In the genomic region with DNA sequence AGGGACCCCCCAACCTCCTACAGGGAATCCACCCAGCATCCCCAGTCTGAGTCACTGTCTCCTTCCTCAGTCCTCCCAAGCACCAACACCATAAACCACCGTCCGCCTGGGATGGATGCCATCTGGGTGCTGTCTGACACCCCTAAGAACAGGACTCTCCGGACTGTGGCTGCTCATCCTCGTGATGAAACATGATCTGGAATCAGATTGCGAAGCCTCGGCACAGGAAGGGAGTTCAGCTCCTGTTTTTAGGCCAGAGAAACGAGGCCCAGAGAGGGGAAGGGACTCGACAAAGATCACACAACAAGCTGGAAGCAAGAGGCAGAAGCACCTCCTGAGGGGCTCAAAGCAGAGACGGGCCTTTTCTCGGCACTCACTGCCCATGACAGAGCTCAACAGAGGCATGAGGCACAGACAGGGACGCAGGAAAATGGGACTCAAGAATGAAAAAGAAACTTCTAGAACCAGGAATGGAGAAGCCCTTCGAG, we compare ENCODE assay signal across 2 cellular contexts.
TF ChIP-seq lines count a peak whose summit lies in the region.

No MANE protein-coding gene starts in this region.

TF ChIP-seq in SK-N-SH treated with all-trans-retinoic acid at 6 μM for 48 hours, 23 proteins besides CTCF, POLR2A, EP300 and RAD21 (continued from another document):
- TF ChIP-seq, protein P1, sequence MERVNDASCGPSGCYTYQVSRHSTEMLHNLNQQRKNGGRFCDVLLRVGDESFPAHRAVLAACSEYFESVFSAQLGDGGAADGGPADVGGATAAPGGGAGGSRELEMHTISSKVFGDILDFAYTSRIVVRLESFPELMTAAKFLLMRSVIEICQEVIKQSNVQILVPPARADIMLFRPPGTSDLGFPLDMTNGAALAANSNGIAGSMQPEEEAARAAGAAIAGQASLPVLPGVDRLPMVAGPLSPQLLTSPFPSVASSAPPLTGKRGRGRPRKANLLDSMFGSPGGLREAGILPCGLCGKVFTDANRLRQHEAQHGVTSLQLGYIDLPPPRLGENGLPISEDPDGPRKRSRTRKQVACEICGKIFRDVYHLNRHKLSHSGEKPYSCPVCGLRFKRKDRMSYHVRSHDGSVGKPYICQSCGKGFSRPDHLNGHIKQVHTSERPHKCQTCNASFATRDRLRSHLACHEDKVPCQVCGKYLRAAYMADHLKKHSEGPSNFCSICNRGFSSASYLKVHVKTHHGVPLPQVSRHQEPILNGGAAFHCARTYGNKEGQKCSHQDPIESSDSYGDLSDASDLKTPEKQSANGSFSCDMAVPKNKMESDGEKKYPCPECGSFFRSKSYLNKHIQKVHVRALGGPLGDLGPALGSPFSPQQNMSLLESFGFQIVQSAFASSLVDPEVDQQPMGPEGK (CRISPR knock-in tag; IDR thresholded peaks at IDR 0.05; ENCODE audit: borderline replicate concordance), result no peak
- no peak for TF ChIP-seq GLIS3 (CRISPR knock-in tag; IDR thresholded peaks at IDR 0.05)
- TF ChIP-seq PPARA (CRISPR knock-in tag; IDR thresholded peaks at IDR 0.05; ENCODE audit: borderline replicate concordance), result no peak
- no peak for TF ChIP-seq CSDC2 (CRISPR knock-in tag; IDR thresholded peaks at IDR 0.05)
- no peak for TF ChIP-seq ZFP3 (CRISPR knock-in tag; IDR thresholded peaks at IDR 0.05)

TF ChIP-seq in SK-N-SH, 30 proteins besides CTCF, POLR2A, EP300 and RAD21 (continued from another document):
- TF ChIP-seq, protein P2, sequence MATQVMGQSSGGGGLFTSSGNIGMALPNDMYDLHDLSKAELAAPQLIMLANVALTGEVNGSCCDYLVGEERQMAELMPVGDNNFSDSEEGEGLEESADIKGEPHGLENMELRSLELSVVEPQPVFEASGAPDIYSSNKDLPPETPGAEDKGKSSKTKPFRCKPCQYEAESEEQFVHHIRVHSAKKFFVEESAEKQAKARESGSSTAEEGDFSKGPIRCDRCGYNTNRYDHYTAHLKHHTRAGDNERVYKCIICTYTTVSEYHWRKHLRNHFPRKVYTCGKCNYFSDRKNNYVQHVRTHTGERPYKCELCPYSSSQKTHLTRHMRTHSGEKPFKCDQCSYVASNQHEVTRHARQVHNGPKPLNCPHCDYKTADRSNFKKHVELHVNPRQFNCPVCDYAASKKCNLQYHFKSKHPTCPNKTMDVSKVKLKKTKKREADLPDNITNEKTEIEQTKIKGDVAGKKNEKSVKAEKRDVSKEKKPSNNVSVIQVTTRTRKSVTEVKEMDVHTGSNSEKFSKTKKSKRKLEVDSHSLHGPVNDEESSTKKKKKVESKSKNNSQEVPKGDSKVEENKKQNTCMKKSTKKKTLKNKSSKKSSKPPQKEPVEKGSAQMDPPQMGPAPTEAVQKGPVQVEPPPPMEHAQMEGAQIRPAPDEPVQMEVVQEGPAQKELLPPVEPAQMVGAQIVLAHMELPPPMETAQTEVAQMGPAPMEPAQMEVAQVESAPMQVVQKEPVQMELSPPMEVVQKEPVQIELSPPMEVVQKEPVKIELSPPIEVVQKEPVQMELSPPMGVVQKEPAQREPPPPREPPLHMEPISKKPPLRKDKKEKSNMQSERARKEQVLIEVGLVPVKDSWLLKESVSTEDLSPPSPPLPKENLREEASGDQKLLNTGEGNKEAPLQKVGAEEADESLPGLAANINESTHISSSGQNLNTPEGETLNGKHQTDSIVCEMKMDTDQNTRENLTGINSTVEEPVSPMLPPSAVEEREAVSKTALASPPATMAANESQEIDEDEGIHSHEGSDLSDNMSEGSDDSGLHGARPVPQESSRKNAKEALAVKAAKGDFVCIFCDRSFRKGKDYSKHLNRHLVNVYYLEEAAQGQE (IDR thresholded peaks at IDR 0.05; ENCODE audit: low read depth, low read length), result no peak
- TF ChIP-seq NFIC (IDR thresholded peaks at IDR 0.05; ENCODE audit: borderline replicate concordance), result no peak
- TF ChIP-seq, protein P3, sequence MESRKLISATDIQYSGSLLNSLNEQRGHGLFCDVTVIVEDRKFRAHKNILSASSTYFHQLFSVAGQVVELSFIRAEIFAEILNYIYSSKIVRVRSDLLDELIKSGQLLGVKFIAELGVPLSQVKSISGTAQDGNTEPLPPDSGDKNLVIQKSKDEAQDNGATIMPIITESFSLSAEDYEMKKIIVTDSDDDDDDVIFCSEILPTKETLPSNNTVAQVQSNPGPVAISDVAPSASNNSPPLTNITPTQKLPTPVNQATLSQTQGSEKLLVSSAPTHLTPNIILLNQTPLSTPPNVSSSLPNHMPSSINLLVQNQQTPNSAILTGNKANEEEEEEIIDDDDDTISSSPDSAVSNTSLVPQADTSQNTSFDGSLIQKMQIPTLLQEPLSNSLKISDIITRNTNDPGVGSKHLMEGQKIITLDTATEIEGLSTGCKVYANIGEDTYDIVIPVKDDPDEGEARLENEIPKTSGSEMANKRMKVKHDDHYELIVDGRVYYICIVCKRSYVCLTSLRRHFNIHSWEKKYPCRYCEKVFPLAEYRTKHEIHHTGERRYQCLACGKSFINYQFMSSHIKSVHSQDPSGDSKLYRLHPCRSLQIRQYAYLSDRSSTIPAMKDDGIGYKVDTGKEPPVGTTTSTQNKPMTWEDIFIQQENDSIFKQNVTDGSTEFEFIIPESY (IDR thresholded peaks at IDR 0.05; ENCODE audit: borderline replicate concordance, low read depth), result no peak
- no peak for TF ChIP-seq RCOR1 (IDR thresholded peaks at IDR 0.05; ENCODE audit: low read length)
- no peak for TF ChIP-seq RFX5 (IDR thresholded peaks at IDR 0.05; ENCODE audit: low read length)
- no peak for TF ChIP-seq NRF1 (IDR thresholded peaks at IDR 0.05; ENCODE audit: low read depth, low read length)
- TF ChIP-seq SIN3A (IDR thresholded peaks at IDR 0.05; ENCODE audit: borderline replicate concordance, low read depth, low read length), result no peak
- TF ChIP-seq, protein P4, sequence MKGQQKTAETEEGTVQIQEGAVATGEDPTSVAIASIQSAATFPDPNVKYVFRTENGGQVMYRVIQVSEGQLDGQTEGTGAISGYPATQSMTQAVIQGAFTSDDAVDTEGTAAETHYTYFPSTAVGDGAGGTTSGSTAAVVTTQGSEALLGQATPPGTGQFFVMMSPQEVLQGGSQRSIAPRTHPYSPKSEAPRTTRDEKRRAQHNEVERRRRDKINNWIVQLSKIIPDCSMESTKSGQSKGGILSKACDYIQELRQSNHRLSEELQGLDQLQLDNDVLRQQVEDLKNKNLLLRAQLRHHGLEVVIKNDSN (IDR thresholded peaks at IDR 0.05; ENCODE audit: borderline replicate concordance, low read depth), result no peak
- TF ChIP-seq TEAD4 (IDR thresholded peaks at IDR 0.05; ENCODE audit: borderline replicate concordance, insufficient read depth), result no peak
- TF ChIP-seq, protein P5, sequence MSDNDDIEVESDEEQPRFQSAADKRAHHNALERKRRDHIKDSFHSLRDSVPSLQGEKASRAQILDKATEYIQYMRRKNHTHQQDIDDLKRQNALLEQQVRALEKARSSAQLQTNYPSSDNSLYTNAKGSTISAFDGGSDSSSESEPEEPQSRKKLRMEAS (IDR thresholded peaks at IDR 0.05; ENCODE audit: low read depth), result no peak
- TF ChIP-seq MXI1 (IDR thresholded peaks at IDR 0.05; ENCODE audit: low read depth, low read length), result no peak
